13 cellular contexts compared by ENCODE assay signal in the genomic region with DNA sequence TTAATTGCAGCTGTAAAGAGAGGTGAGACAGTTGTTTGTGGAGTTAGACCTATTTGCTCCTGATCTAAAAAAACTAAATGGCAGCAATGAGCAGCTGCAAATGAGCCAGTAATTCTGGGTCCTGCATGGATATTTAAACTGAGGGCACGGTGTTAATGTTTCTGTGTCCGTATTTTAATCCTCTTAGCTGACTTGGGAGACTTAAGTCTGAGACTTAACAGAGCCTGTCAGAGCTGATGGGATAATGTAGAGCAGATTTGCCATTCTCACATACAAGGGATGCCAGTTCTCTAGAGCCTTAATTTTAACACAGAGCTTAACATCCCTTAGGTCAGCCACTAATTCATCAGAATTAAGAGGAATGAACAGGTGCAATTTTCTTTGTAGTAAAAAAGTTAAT.
"Had no signal": no experiment of that assay in that cellular context is flagged by ENCODE, and none has a peak within 500 bp of the region (broad histone marks: within the 10 kb centered on the region; RNA-seq: fewer than 3 reads in every experiment).

No MANE protein-coding gene starts in this region.

- DNase-seq: activated CD4-positive, CD25-positive, alpha-beta regulatory T cell treated with anti-CD3 and anti-CD28 coated beads, Interleukin-2, amount 50 U/mL, for 72 hours; activated naive CD8-positive, alpha-beta T cell treated with anti-CD3 and anti-CD28 coated beads for 36 hours; amygdala; body of pancreas; hippocampal formation; left lung; psoas muscle; sigmoid colon; thyroid gland had no signal

- H3K4me1 ChIP-seq: body of pancreas, left lung, psoas muscle, thyroid gland had no signal

- H3K9me3 Mint-ChIP-seq: activated naive CD8-positive, alpha-beta T cell treated with anti-CD3 and anti-CD28 coated beads for 36 hours; central memory CD8-positive, alpha-beta T cell; stimulated activated effector memory CD8-positive, alpha-beta T cell treated with anti-CD3 and anti-CD28 coated beads, Interleukin-12 subunit alpha, Interleukin-12 subunit beta, amount 100 ng/mL, for 72 hours had no signal

- H3K27ac ChIP-seq: body of pancreas, left lung, psoas muscle, thyroid gland had no signal

- H3K9me3 ChIP-seq: body of pancreas, left lung, psoas muscle, sigmoid colon, thyroid gland had no signal

- H3K27me3 Mint-ChIP-seq: activated naive CD8-positive, alpha-beta T cell treated with anti-CD3 and anti-CD28 coated beads for 36 hours; central memory CD8-positive, alpha-beta T cell; natural killer cell treated with Interleukin-12 subunit alpha and Interleukin-12 subunit beta and Interleukin-15 and Interleukin-18, amount 100 ng/mL, for 72 hours had no signal

- H3K27me3 ChIP-seq: body of pancreas, left lung, sigmoid colon, thyroid gland had no signal

- ATAC-seq: body of pancreas; natural killer cell treated with Interleukin-12 subunit alpha and Interleukin-12 subunit beta and Interleukin-15 and Interleukin-18, amount 100 ng/mL, for 72 hours; psoas muscle had no signal

- H3K36me3 Mint-ChIP-seq: activated naive CD8-positive, alpha-beta T cell treated with anti-CD3 and anti-CD28 coated beads for 36 hours; natural killer cell treated with Interleukin-12 subunit alpha and Interleukin-12 subunit beta and Interleukin-15 and Interleukin-18, amount 100 ng/mL, for 72 hours; stimulated activated effector memory CD8-positive, alpha-beta T cell treated with anti-CD3 and anti-CD28 coated beads, Interleukin-12 subunit alpha, Interleukin-12 subunit beta, amount 100 ng/mL, for 72 hours had no signal

- H3K36me3 ChIP-seq: left lung, sigmoid colon, thyroid gland had no signal

- H3K4me3 Mint-ChIP-seq: activated naive CD8-positive, alpha-beta T cell treated with anti-CD3 and anti-CD28 coated beads for 36 hours; activated T-helper 1 cell treated with anti-CD3 and anti-CD28 coated beads, Interleukin-12 subunit alpha, Interleukin-12 subunit beta, Interleukin-2, Interleukin-4 antibody, amounts not matched to agents 30 ng/mL and 10 ng/mL and 1 ng/mL, durations not matched to agents 14 hours and 24 hours and 36 hours; central memory CD8-positive, alpha-beta T cell; natural killer cell treated with Interleukin-12 subunit alpha and Interleukin-12 subunit beta and Interleukin-15 and Interleukin-18, amount 100 ng/mL, for 72 hours; stimulated activated effector memory CD8-positive, alpha-beta T cell treated with anti-CD3 and anti-CD28 coated beads, Interleukin-12 subunit alpha, Interleukin-12 subunit beta, amount 100 ng/mL, for 72 hours had no signal

- H3K4me3 ChIP-seq: body of pancreas, left lung, psoas muscle, sigmoid colon, thyroid gland had no signal

- H3K27ac Mint-ChIP-seq: activated naive CD8-positive, alpha-beta T cell treated with anti-CD3 and anti-CD28 coated beads for 36 hours; activated T-helper 1 cell treated with anti-CD3 and anti-CD28 coated beads, Interleukin-12 subunit alpha, Interleukin-12 subunit beta, Interleukin-2, Interleukin-4 antibody, amounts not matched to agents 30 ng/mL and 10 ng/mL and 1 ng/mL, durations not matched to agents 14 hours and 24 hours and 36 hours; natural killer cell treated with Interleukin-12 subunit alpha and Interleukin-12 subunit beta and Interleukin-15 and Interleukin-18, amount 100 ng/mL, for 72 hours; stimulated activated effector memory CD8-positive, alpha-beta T cell treated with anti-CD3 and anti-CD28 coated beads, Interleukin-12 subunit alpha, Interleukin-12 subunit beta, amount 100 ng/mL, for 72 hours had no signal

- H3K4me1 Mint-ChIP-seq: activated naive CD8-positive, alpha-beta T cell treated with anti-CD3 and anti-CD28 coated beads for 36 hours; central memory CD8-positive, alpha-beta T cell; stimulated activated effector memory CD8-positive, alpha-beta T cell treated with anti-CD3 and anti-CD28 coated beads, Interleukin-12 subunit alpha, Interleukin-12 subunit beta, amount 100 ng/mL, for 72 hours had no signal
